ENCODE assay signal across 8 cellular contexts in the genomic region with DNA sequence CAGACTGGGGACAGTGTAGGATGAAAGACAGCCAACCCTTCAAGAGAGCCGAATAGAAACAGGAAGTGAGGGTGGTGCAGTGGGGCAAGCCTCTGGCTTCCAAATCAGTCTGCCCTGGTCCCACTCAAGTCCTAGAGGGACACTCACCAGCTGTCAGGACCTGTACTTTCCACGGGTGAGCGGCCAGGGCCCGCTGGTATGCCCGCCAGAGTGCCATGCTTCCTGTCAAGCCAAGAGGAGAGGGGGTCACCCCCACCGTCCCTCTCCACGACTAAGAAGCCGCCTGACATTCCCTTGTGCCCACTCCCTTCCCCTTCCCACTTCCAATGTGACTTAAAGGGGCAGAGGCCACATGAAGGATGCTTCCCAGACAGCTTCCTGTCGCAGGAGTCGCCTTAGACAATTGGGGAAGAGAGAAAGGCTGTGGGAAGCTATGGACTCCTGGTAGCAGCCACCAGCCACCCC. TPM values are rescaled to one million over a fixed set of nuclear protein-coding genes. Genes with fewer than 3 reads are reported as not detected.
DNase-seq lines count a peak whose midpoint lies in the region; ATAC-seq, FAIRE-seq and TF ChIP-seq lines count a peak whose summit lies in the region.

No MANE protein-coding gene starts in this region.

- peak overlapping the region; percentile 99 to 100 for H3K27ac Mint-ChIP-seq in effector memory CD8-positive, alpha-beta T cell

- DNase-seq in A549 (ENCODE audit: low read depth in 1 of 2, low spot score in 1 of 2) (peak in 1 of 2 experiments; percentile 15), SJCRH30 (peak in 1 of 2 experiments; percentile 26), myocyte (ENCODE audit: low read depth) (peak; percentile 34), iPS-NIHi7 (ENCODE audit: extremely low spot score) (no peak), DMS 273 (lab: John Stamatoyannopoulos, UW; ENCODE audit: unreplicated experiment) (no peak), DMS79 (lab: John Stamatoyannopoulos, UW) (no peak)
- peak in 1 of 3 experiments; percentile 8 for DNase-seq in effector memory CD8-positive, alpha-beta T cell

- H3K9me3 Mint-ChIP-seq in effector memory CD8-positive, alpha-beta T cell = no peaks in the 10 kb centered on the region

- TF ChIP-seq RAD21 in A549 (conservative IDR thresholded peaks at IDR 0.05 in 1 of 2, IDR thresholded peaks at IDR 0.05 in 1 of 2) = no peak

- CTCF ChIA-PET in A549 (lab: Yijun Ruan, JAX) = interaction anchor here (1.0 to 12.8 kb wide), 16 partner anchors 9 to 223 kb away, joined by 3 to 171 read pairs (median 6); partner anchors contain the start of genes EIF2B4, SNX17 and ZNF513

- H3K4me1 ChIP-seq in A549 = peaks cover 31% of the 10 kb centered on the region
- H3K4me1 ChIP-seq in SJCRH30 = peaks cover 19% of the 10 kb centered on the region; the same call in 1 of the 2 replicates

- H3K4me3 ChIP-seq in A549 = peak overlapping the region; percentile 58
- peak overlapping the region; percentile 88 for H3K4me3 ChIP-seq in SJCRH30

- ATAC-seq in A549 (peak; percentile 15 to 20), GM21515 (IDR thresholded peaks at IDR 0.05; ENCODE audit: unreplicated experiment) (peak; percentile 6)
- peak; percentile 18 for ATAC-seq in effector memory CD8-positive, alpha-beta T cell (replicated peaks)

- no peak for TF ChIP-seq CTCF in A549 (IDR thresholded peaks at IDR 0.05)

- H3K36me3 Mint-ChIP-seq in effector memory CD8-positive, alpha-beta T cell (ENCODE audit: insufficient read depth) = peaks cover 21% of the 10 kb centered on the region

- no peaks in the 10 kb centered on the region for H3K9me3 ChIP-seq in A549
- no peaks in the 10 kb centered on the region for H3K9me3 ChIP-seq in SJCRH30 (replicated peaks)

- no peaks in the 10 kb centered on the region for H3K27me3 Mint-ChIP-seq in effector memory CD8-positive, alpha-beta T cell

- peak overlapping the region; percentile 82 for H3K4me2 ChIP-seq in A549

- FAIRE-seq in A549 (lab: Jason Lieb, UNC) = no peak

- 5% methylated on average over 9 of the region's 10 CpGs for WGBS in A549 (ENCODE audit: missing lambda C conversion rate)

- POLR2A ChIA-PET in A549 (lab: Yijun Ruan, JAX) = interaction anchor here (0.8 to 1.2 kb wide), 5 partner anchors 8 to 47 kb away, joined by 3 to 11 read pairs (median 4); partner anchors contain the start of gene GTF3C2

- TF ChIP-seq POLR2A in A549 (IDR thresholded peaks at IDR 0.05; ENCODE audit: low read length) = no peak

- no peak for TF ChIP-seq EP300 in A549 (IDR thresholded peaks at IDR 0.05)

- peaks cover 17 to 18% of the 10 kb centered on the region in 2 donors for H3K4me1 Mint-ChIP-seq in effector memory CD8-positive, alpha-beta T cell (ENCODE audit: low read depth in 2 of 2)

- peak overlapping the region; percentile 98 to 99 for H3K4me3 Mint-ChIP-seq in effector memory CD8-positive, alpha-beta T cell

- H3K36me3 ChIP-seq in SJCRH30 = peaks cover 15% of the 10 kb centered on the region

- no peaks in the 10 kb centered on the region for H3K27me3 ChIP-seq in SJCRH30

- H3K27ac ChIP-seq in A549 (peak overlapping the region; percentile 93 to 99), SJCRH30 (peak overlapping the region; percentile 89)

TF ChIP-seq in A549, 52 proteins besides CTCF, POLR2A, EP300 and RAD21:
- TF ChIP-seq E2F6 (IDR thresholded peaks at IDR 0.05; ENCODE audit: borderline replicate concordance, low read depth) (no peak), CEBPB (IDR thresholded peaks at IDR 0.05) (no peak), NFE2L2 (conservative IDR thresholded peaks at IDR 0.05; ENCODE audit: low read length) (no peak), KDM5A (IDR thresholded peaks at IDR 0.05) (no peak), ZC3H11A (IDR thresholded peaks at IDR 0.05) (no peak), GATA3 (IDR thresholded peaks at IDR 0.05; ENCODE audit: borderline replicate concordance) (no peak), ZFP36 (IDR thresholded peaks at IDR 0.05; ENCODE audit: borderline replicate concordance, partially characterized antibody) (no peak), KDM1A (IDR thresholded peaks at IDR 0.05; ENCODE audit: low read depth) (no peak), BHLHE40 (IDR thresholded peaks at IDR 0.05; ENCODE audit: low read depth, low read length) (no peak), EHMT2 (IDR thresholded peaks at IDR 0.05; ENCODE audit: low read depth) (no peak), ESRRA (IDR thresholded peaks at IDR 0.05; ENCODE audit: borderline replicate concordance, low read length) (no peak), NPAS2 (CRISPR knock-in tag; IDR thresholded peaks at IDR 0.05; ENCODE audit: borderline replicate concordance) (no peak)
- TF ChIP-seq, protein P1, sequence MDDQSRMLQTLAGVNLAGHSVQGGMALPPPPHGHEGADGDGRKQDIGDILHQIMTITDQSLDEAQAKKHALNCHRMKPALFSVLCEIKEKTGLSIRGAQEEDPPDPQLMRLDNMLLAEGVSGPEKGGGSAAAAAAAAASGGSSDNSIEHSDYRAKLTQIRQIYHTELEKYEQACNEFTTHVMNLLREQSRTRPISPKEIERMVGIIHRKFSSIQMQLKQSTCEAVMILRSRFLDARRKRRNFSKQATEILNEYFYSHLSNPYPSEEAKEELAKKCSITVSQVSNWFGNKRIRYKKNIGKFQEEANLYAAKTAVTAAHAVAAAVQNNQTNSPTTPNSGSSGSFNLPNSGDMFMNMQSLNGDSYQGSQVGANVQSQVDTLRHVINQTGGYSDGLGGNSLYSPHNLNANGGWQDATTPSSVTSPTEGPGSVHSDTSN (IDR thresholded peaks at IDR 0.05) = no peak

RNA-seq across cellular contexts. Expression of gene MPV17, which starts 0.6 kb away (rescaled TPM):
- 130 and 157 TPM in 2 replicates for polyA plus RNA-seq in A549 (2011; rRNA removed)
- polyA plus RNA-seq in A549 (2012; cell fraction: cytosol; rRNA removed) = 133 and 139 TPM in 2 replicates
- 126 and 187 TPM in 2 replicates for polyA plus RNA-seq in A549 (2012; cell fraction: nucleus; rRNA removed)
- 61.4 to 70.5 TPM (median 67.7 TPM) in 3 replicates for polyA plus RNA-seq in A549 (2017; fragmentation: RNase III; extraction: RNeasy Plus Mini Kit Qiagen cat#74134 plus additional on column Dnase treatment)
- 164 and 218 TPM in 2 replicates for polyA minus RNA-seq in A549 (2011; rRNA and poly(A)+ RNA removed)
- total RNA-seq in SJCRH30 (2014; rRNA removed; shearing (Covaris generic)) = 74.2 and 76.6 TPM in 2 replicates
- total RNA-seq in myocyte = 108 TPM in 2 replicates
- polyA plus RNA-seq in myocyte (2012) = 131 TPM

RNA-seq across cellular contexts. Expression of gene UCN, which starts 14.1 kb away (rescaled TPM):
- polyA plus RNA-seq in A549 (2011; rRNA removed) (1.0 TPM in 2 replicates), A549 (2017; fragmentation: RNase III; extraction: RNeasy Plus Mini Kit Qiagen cat#74134 plus additional on column Dnase treatment) (0.76 to 1.3 TPM (median 1.0 TPM) in 3 replicates)
- 1.7 and 2.2 TPM in 2 replicates for polyA plus RNA-seq in A549 (2012; cell fraction: cytosol; rRNA removed)
- 18.1 and 20.0 TPM in 2 replicates for polyA plus RNA-seq in A549 (2012; cell fraction: nucleus; rRNA removed)
- polyA minus RNA-seq in A549 (2011; rRNA and poly(A)+ RNA removed) = 0.66 and 1.1 TPM in 2 replicates
- 0.32 and 1.6 TPM in 2 replicates for total RNA-seq in SJCRH30 (2014; rRNA removed; shearing (Covaris generic))
- 2.4 and 6.6 TPM in 2 replicates for total RNA-seq in myocyte
- 2.2 TPM for polyA plus RNA-seq in myocyte (2012)

RNA-seq across cellular contexts. Expression of gene GTF3C2, which starts 34.2 kb away (rescaled TPM):
- polyA plus RNA-seq in A549 (2011; rRNA removed) = 101 and 130 TPM in 2 replicates
- polyA plus RNA-seq in A549 (2012; cell fraction: cytosol; rRNA removed) = 77.7 and 97.8 TPM in 2 replicates
- polyA plus RNA-seq in A549 (2012; cell fraction: nucleus; rRNA removed) = 154 and 161 TPM in 2 replicates
- 69.2 to 78.2 TPM (median 75.4 TPM) in 3 replicates for polyA plus RNA-seq in A549 (2017; fragmentation: RNase III; extraction: RNeasy Plus Mini Kit Qiagen cat#74134 plus additional on column Dnase treatment)
- polyA minus RNA-seq in A549 (2011; rRNA and poly(A)+ RNA removed) = 100 and 126 TPM in 2 replicates
- total RNA-seq in SJCRH30 (2014; rRNA removed; shearing (Covaris generic)) = 86.8 and 89.4 TPM in 2 replicates
- 45.8 and 46.9 TPM in 2 replicates for total RNA-seq in myocyte
- 33.9 TPM for polyA plus RNA-seq in myocyte (2012)

RNA-seq across cellular contexts. Expression of gene TRIM54, which starts 40.1 kb away (rescaled TPM):
- polyA plus RNA-seq in A549 (2011; rRNA removed) (0.05 and 0.14 TPM in 2 replicates), A549 (2017; fragmentation: RNase III; extraction: RNeasy Plus Mini Kit Qiagen cat#74134 plus additional on column Dnase treatment) (0.07 to 0.13 TPM (median 0.11 TPM) in 3 replicates)
- 0.11 and 0.17 TPM in 2 replicates for polyA plus RNA-seq in A549 (2012; cell fraction: cytosol; rRNA removed)
- 0.26 and 0.39 TPM in 2 replicates for polyA plus RNA-seq in A549 (2012; cell fraction: nucleus; rRNA removed)
- polyA minus RNA-seq in A549 (2011; rRNA and poly(A)+ RNA removed) = 0.19 and 0.29 TPM in 2 replicates
- 0.23 and 0.34 TPM in 2 replicates for total RNA-seq in SJCRH30 (2014; rRNA removed; shearing (Covaris generic))
- total RNA-seq in myocyte = 74.0 and 105 TPM in 2 replicates
- polyA plus RNA-seq in myocyte (2012) = 75.3 TPM

RNA-seq across cellular contexts. Expression of gene DNAJC5G, which starts 47.1 kb away (rescaled TPM):
- polyA plus RNA-seq in A549 (2011; rRNA removed) (0.12 TPM in 1 of 2 replicates, not detected in the other), A549 (2017; fragmentation: RNase III; extraction: RNeasy Plus Mini Kit Qiagen cat#74134 plus additional on column Dnase treatment) (not detected in 3 replicates)
- polyA plus RNA-seq in A549 (2012; cell fraction: cytosol; rRNA removed) = not detected in 2 replicates
- polyA plus RNA-seq in A549 (2012; cell fraction: nucleus; rRNA removed) = not detected in 2 replicates
- not detected in 2 replicates for polyA minus RNA-seq in A549 (2011; rRNA and poly(A)+ RNA removed)
- not detected in 2 replicates for total RNA-seq in SJCRH30 (2014; rRNA removed; shearing (Covaris generic))
- not detected in 2 replicates for total RNA-seq in myocyte
- not detected for polyA plus RNA-seq in myocyte (2012)
